16 cellular contexts compared by ENCODE assay signal in genomic region chr13:31380728-31381127, GRCh38.
DNase-seq lines count a peak whose midpoint lies in the region; ATAC-seq and TF ChIP-seq lines count a peak whose summit lies in the region.
"Had no signal": no experiment of that assay in that cellular context is flagged by ENCODE, and none has a peak within 500 bp of the region (broad histone marks: within the 10 kb centered on the region; RNA-seq: fewer than 3 reads in every experiment).

No MANE protein-coding gene starts in this region.

- H3K27me3 ChIP-seq in BLaER1 (no peaks in the 10 kb centered on the region), neural cell (ENCODE audit: insufficient read depth, low read depth, low read length) (no peaks in the 10 kb centered on the region)

- H3K9ac ChIP-seq in BLaER1 (no peak overlapping the region), neural cell (ENCODE audit: low read length) (no peak overlapping the region)

- TF ChIP-seq CTCF in neural cell (IDR thresholded peaks at IDR 0.05; ENCODE audit: poor library complexity, severe bottlenecking): no peak

- H3K4me2 ChIP-seq in BLaER1 (0 out of 2 replicates have a peak overlapping the region, but pooled peaks have one; percentile 12), neural cell (ENCODE audit: low read length) (no peak overlapping the region)

- TF ChIP-seq EP300 in neural cell (conservative IDR thresholded peaks at IDR 0.05; ENCODE audit: poor library complexity, severe bottlenecking): peak; percentile 67

- H3K27ac ChIP-seq in BLaER1 (no peak overlapping the region), neural cell (ENCODE audit: low read length) (peak overlapping the region; percentile 44)

- no peaks in the 10 kb centered on the region for H3K9me3 ChIP-seq in BLaER1
- H3K9me3 ChIP-seq in neural cell (ENCODE audit: low read length): no peaks in the 10 kb centered on the region
- H3K9me3 ChIP-seq: Caco-2 had no signal

- H3K4me3 ChIP-seq in BLaER1 (no peak overlapping the region), neural cell (ENCODE audit: low read length) (no peak overlapping the region)

- ATAC-seq in Right ventricle myocardium inferior (no peak), GM18505 (IDR thresholded peaks at IDR 0.05; ENCODE audit: unreplicated experiment) (no peak)
- ATAC-seq: HepG2, PC-3 had no signal

- peaks cover 5% of the 10 kb centered on the region for H3K4me1 ChIP-seq in BLaER1
- H3K4me1 ChIP-seq: Caco-2 had no signal

- H4K20me1 ChIP-seq in BLaER1: no peaks in the 10 kb centered on the region
- no peaks in the 10 kb centered on the region for H4K20me1 ChIP-seq in neural cell (ENCODE audit: insufficient read depth)

- H3K9me2 ChIP-seq in neural cell (ENCODE audit: insufficient read depth, low read length): no peaks in the 10 kb centered on the region

- no peak overlapping the region for H2AFZ ChIP-seq in neural cell (ENCODE audit: low read depth, low read length)

- H3K79me2 ChIP-seq in neural cell (replicated peaks; ENCODE audit: insufficient read depth, low read length): no peaks in the 10 kb centered on the region

- TF ChIP-seq POLR2A in GM18505 (IDR thresholded peaks at IDR 0.05; ENCODE audit: borderline replicate concordance, extremely low read depth, insufficient read depth, insufficient read length): no peak

- H3F3A ChIP-seq in neural cell (ENCODE audit: insufficient read depth, low read length, poor library complexity, severe bottlenecking): no peaks in the 10 kb centered on the region

- intact Hi-C loops in Right ventricle myocardium inferior (cut with DNase I): no loop called here

- H3K36me3 ChIP-seq in BLaER1: no peaks in the 10 kb centered on the region
- H3K36me3 ChIP-seq in neural cell (ENCODE audit: insufficient read depth, low read length): no peaks in the 10 kb centered on the region

- no peak for TF ChIP-seq RAD21 in neural cell (conservative IDR thresholded peaks at IDR 0.05)

- DNase-seq in LHCN-M2 (ENCODE audit: low read depth): peak; percentile 10
- DNase-seq in dermis microvascular lymphatic vessel endothelial cell (ENCODE audit: low read depth in 2 of 2): peak; percentile 4 to 30
- no peak for DNase-seq in Right ventricle myocardium inferior (ENCODE audit: missing footprints)
- no peak for DNase-seq in NCI-H774 (lab: John Stamatoyannopoulos, UW)
- DNase-seq: Caco-2; CD4-positive, CD25-positive, alpha-beta regulatory T cell; KG1; NCI-H2081 treated with DMSO at 0.1 percent for 48 hours; NCI-H2227 treated with DMSO at 0.1 percent for 48 hours; NCI-H82; PC-3; SW 1271 had no signal

TF ChIP-seq in neural cell, 6 proteins besides CTCF, POLR2A, EP300 and RAD21:
- TF ChIP-seq SMC3 (conservative IDR thresholded peaks at IDR 0.05; ENCODE audit: poor library complexity): no peak
- TF ChIP-seq TAF1 (IDR thresholded peaks at IDR 0.05; ENCODE audit: low read depth): no peak
- peak; percentile 16 for TF ChIP-seq POLR2AphosphoS5 (IDR thresholded peaks at IDR 0.05)
- no peak for TF ChIP-seq EZH2 (IDR thresholded peaks at IDR 0.05; ENCODE audit: borderline replicate concordance, insufficient read depth, low read length, poor library complexity, severe bottlenecking)
- TF ChIP-seq MXI1 (conservative IDR thresholded peaks at IDR 0.05; ENCODE audit: poor library complexity, severe bottlenecking): no peak
- TF ChIP-seq, protein P1, sequence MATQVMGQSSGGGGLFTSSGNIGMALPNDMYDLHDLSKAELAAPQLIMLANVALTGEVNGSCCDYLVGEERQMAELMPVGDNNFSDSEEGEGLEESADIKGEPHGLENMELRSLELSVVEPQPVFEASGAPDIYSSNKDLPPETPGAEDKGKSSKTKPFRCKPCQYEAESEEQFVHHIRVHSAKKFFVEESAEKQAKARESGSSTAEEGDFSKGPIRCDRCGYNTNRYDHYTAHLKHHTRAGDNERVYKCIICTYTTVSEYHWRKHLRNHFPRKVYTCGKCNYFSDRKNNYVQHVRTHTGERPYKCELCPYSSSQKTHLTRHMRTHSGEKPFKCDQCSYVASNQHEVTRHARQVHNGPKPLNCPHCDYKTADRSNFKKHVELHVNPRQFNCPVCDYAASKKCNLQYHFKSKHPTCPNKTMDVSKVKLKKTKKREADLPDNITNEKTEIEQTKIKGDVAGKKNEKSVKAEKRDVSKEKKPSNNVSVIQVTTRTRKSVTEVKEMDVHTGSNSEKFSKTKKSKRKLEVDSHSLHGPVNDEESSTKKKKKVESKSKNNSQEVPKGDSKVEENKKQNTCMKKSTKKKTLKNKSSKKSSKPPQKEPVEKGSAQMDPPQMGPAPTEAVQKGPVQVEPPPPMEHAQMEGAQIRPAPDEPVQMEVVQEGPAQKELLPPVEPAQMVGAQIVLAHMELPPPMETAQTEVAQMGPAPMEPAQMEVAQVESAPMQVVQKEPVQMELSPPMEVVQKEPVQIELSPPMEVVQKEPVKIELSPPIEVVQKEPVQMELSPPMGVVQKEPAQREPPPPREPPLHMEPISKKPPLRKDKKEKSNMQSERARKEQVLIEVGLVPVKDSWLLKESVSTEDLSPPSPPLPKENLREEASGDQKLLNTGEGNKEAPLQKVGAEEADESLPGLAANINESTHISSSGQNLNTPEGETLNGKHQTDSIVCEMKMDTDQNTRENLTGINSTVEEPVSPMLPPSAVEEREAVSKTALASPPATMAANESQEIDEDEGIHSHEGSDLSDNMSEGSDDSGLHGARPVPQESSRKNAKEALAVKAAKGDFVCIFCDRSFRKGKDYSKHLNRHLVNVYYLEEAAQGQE (IDR thresholded peaks at IDR 0.05; ENCODE audit: borderline replicate concordance): peak; percentile 22

Comparison
In these comparisons a context has a peak if more than half of its experiments do, and no peak if none do; other contexts are left out.
1. DNase-seq: peak in LHCN-M2 (single experiment) and dermis microvascular lymphatic vessel endothelial cell (2 of 2); none in Right ventricle myocardium inferior (single experiment) and NCI-H774 (single experiment).